In the genomic region with DNA sequence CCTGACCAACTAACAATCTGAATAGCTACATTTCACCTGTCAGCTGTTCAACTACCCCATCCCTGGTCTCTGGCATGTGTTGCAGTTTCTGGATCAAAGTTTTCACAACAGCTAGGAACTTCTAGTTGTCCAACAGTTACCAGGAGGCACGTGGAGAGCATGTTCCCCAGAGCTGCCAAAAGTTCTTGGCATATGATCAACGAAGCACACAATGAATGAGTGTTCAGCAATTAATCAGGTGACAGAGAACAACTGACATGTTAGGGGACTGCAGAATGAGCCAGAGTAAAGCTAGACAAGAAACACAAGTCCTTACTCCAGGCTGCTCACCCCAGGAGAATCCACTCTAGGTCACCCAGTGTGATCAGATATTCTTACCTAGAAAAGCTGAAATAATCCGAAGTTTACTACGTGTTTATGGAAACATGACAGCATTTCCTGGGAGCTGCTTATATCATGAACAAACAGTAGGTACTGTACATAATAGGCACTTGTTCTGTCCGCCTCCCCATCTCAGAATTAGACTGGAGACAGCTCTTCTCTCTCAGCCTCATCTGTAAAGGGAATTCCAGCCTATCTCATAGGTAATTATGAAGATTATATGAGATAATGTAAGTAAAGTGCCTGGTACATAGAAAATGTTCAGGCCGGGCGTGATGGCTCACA, we compare ENCODE assay signal across 8 cellular contexts. TPM values are rescaled to one million over a fixed set of nuclear protein-coding genes. Genes with fewer than 3 reads are reported as not detected.
DNase-seq lines count a peak whose midpoint lies in the region; ATAC-seq, FAIRE-seq and TF ChIP-seq lines count a peak whose summit lies in the region.

No MANE protein-coding gene starts in this region.

- DNase-seq in LNCaP clone FGC (ENCODE audit: low read depth), result peak; percentile 84
- DNase-seq in astrocyte of the spinal cord (ENCODE audit: low read depth, low spot score), result peak; percentile 54
- no peak for DNase-seq in keratinocyte (ENCODE audit: low read depth, low spot score)
- peak; percentile 50 for DNase-seq in stromal cell of bone marrow (ENCODE audit: low read depth)
- no peak for DNase-seq in activated effector memory CD4-positive, alpha-beta T cell treated with Interleukin-2 at 50 U/mL for 16 hours
- DNase-seq in GM19238 (ENCODE audit: insufficient read length, low spot score), result no peak
- DNase-seq in glomerular visceral epithelial cell (ENCODE audit: extremely low spot score), result no peak

- H3K9me1 ChIP-seq in keratinocyte (ENCODE audit: control insufficient read depth, extremely low read depth, insufficient read depth, low read length), result no peaks in the 10 kb centered on the region

- peaks cover 41% of the 10 kb centered on the region for H3K4me1 ChIP-seq in keratinocyte (ENCODE audit: control insufficient read depth, extremely low read depth, insufficient read depth, low read length)

- H3K9ac ChIP-seq in keratinocyte (ENCODE audit: control insufficient read depth, extremely low read depth, insufficient read depth, low read length), result no peak overlapping the region

- in situ Hi-C loops in astrocyte of the spinal cord (cut with HindIII; ENCODE audit: low sequenced_read_pairs), result no loop called here

- peak; percentile 96 for FAIRE-seq in keratinocyte (lab: Jason Lieb, UNC)

- H4K20me1 ChIP-seq in keratinocyte (ENCODE audit: control insufficient read depth, extremely low read depth, insufficient read depth, low read length), result no peaks in the 10 kb centered on the region

- H3K27me3 ChIP-seq in keratinocyte (ENCODE audit: control insufficient read depth, extremely low read depth, insufficient read depth, low read length), result no peaks in the 10 kb centered on the region

- no peaks in the 10 kb centered on the region for H3K79me2 ChIP-seq in keratinocyte (ENCODE audit: control insufficient read depth, insufficient read depth, low read length)

- dilution Hi-C loops in keratinocyte (cut with MboI; ENCODE audit: extremely low pct_ligation_motif_present, low sequenced_read_pairs), result no loop called here

- H3K4me3 ChIP-seq in LNCaP clone FGC (ENCODE audit: low read depth, low read length), result no peak overlapping the region
- H3K4me3 ChIP-seq in astrocyte of the spinal cord (ENCODE audit: low read depth, low read length), result no peak overlapping the region
- H3K4me3 ChIP-seq in keratinocyte (ENCODE audit: control insufficient read depth in 2 of 3, extremely low read depth in 1 of 3, insufficient read depth in 2 of 3, low read depth in 1 of 3, low read length in 3 of 3), result no peak overlapping the region

- no peak for TF ChIP-seq CTCF in LNCaP clone FGC (IDR thresholded peaks at IDR 0.05; ENCODE audit: control insufficient read depth, extremely low read depth, insufficient read depth)
- TF ChIP-seq CTCF in astrocyte of the spinal cord (IDR thresholded peaks at IDR 0.05; ENCODE audit: low read depth, low read length), result no peak
- TF ChIP-seq CTCF in keratinocyte (optimal IDR thresholded peaks at IDR 0.05 in 1 of 3, IDR thresholded peaks at IDR 0.05 in 1 of 3, conservative IDR thresholded peaks at IDR 0.05 in 1 of 3; ENCODE audit: extremely low read depth in 1 of 3, insufficient read depth in 2 of 3, low read length in 3 of 3), result no peak

- H3K36me3 ChIP-seq in keratinocyte (ENCODE audit: control insufficient read depth in 2 of 2, extremely low read depth in 1 of 2, insufficient read depth in 2 of 2, low read length in 2 of 2), result no peaks in the 10 kb centered on the region

- H3K4me2 ChIP-seq in keratinocyte (ENCODE audit: control insufficient read depth, extremely low read depth, insufficient read depth, low read depth, low read length), result no peak overlapping the region

- H3K9me3 ChIP-seq in keratinocyte (ENCODE audit: control insufficient read depth, low read depth, low read length), result no peaks in the 10 kb centered on the region

- H3K27ac ChIP-seq in keratinocyte (ENCODE audit: control insufficient read depth, insufficient read depth, low read length), result no peak overlapping the region

- H2AFZ ChIP-seq in keratinocyte (ENCODE audit: control insufficient read depth, low read length), result no peak overlapping the region

- ATAC-seq in GM21423 (IDR thresholded peaks at IDR 0.05; ENCODE audit: unreplicated experiment), result no peak

RNA-seq across cellular contexts. Expression of a gene that starts 50.6 kb away (rescaled TPM):
- polyA plus RNA-seq in keratinocyte, result 2.7 to 2.8 TPM (median 2.7 TPM) in 3 replicates
- polyA plus RNA-seq in keratinocyte (2011; ENCODE audit: low read depth), result 1.5 TPM
- polyA plus RNA-seq in keratinocyte (2011; cell fraction: cytosol; rRNA removed), result 1.5 and 2.1 TPM in 2 replicates
- polyA plus RNA-seq in keratinocyte (2011; cell fraction: nucleus; rRNA removed), result 3.7 TPM in 2 replicates
- 1.9 and 2.1 TPM in 2 replicates for polyA plus RNA-seq in keratinocyte (2012; ENCODE audit: low replicate concordance)
- polyA minus RNA-seq in keratinocyte, result 2.1 to 4.1 TPM (median 3.7 TPM) in 3 replicates
- polyA minus RNA-seq in keratinocyte (2011; cell fraction: cytosol; rRNA and poly(A)+ RNA removed), result 1.2 TPM
- 2.5 and 3.3 TPM in 2 replicates for polyA minus RNA-seq in keratinocyte (2011; cell fraction: nucleus; rRNA and poly(A)+ RNA removed)

Comparison
In these comparisons a context has a peak if more than half of its experiments do, and no peak if none do; other contexts are left out.
1. DNase-seq: peak in LNCaP clone FGC (single experiment), astrocyte of the spinal cord (single experiment) and stromal cell of bone marrow (single experiment); none in keratinocyte (single experiment), activated effector memory CD4-positive, alpha-beta T cell treated with Interleukin-2 at 50 U/mL for 16 hours (single experiment), GM19238 (single experiment) and glomerular visceral epithelial cell (single experiment).